Comparison of ENCODE assay signal across 1 cellular context in genomic region chr3:42802876-42803799, GRCh38.
A peak's percentile ranks its signal among the peaks of the same experiment; 100 is the strongest.
TF ChIP-seq lines count a peak whose summit lies in the region.

No MANE protein-coding gene starts in this region.

TF ChIP-seq in HepG2, 621 proteins besides CTCF, POLR2A, EP300 and RAD21 (continues in another document):
- TF ChIP-seq ZNF609 (CRISPR knock-in tag; IDR thresholded peaks at IDR 0.05; ENCODE audit: borderline replicate concordance) = no peak
- TF ChIP-seq ISX (CRISPR knock-in tag; conservative IDR thresholded peaks at IDR 0.05) = no peak
- no peak for TF ChIP-seq ZNF552 (CRISPR knock-in tag; IDR thresholded peaks at IDR 0.05; ENCODE audit: borderline replicate concordance)
- TF ChIP-seq TBP (CRISPR knock-in tag; IDR thresholded peaks at IDR 0.05) = no peak
- TF ChIP-seq ZNF567 (CRISPR knock-in tag; IDR thresholded peaks at IDR 0.05; ENCODE audit: borderline replicate concordance) = no peak
- TF ChIP-seq BATF2 (CRISPR knock-in tag; IDR thresholded peaks at IDR 0.05) = no peak
- TF ChIP-seq BHLHE40 (IDR thresholded peaks at IDR 0.05; ENCODE audit: low read length) = no peak
- no peak for TF ChIP-seq HIC2 (CRISPR knock-in tag; IDR thresholded peaks at IDR 0.05; ENCODE audit: low read depth)
- no peak for TF ChIP-seq GABPA (IDR thresholded peaks at IDR 0.05; ENCODE audit: low read depth, low read length)
- peak; percentile 7; the same call in 1 of the 2 replicates for TF ChIP-seq GABPA (CRISPR knock-in tag; IDR thresholded peaks at IDR 0.05; ENCODE audit: low read depth)
- no peak for TF ChIP-seq ZBTB3 (CRISPR knock-in tag; IDR thresholded peaks at IDR 0.05; ENCODE audit: borderline replicate concordance, low read depth)
- TF ChIP-seq MXD4 (CRISPR knock-in tag; IDR thresholded peaks at IDR 0.05) = no peak
- TF ChIP-seq PRDM15 (CRISPR knock-in tag; IDR thresholded peaks at IDR 0.05) = no peak
- no peak for TF ChIP-seq KLF12 (CRISPR knock-in tag; IDR thresholded peaks at IDR 0.05; ENCODE audit: borderline replicate concordance)
- no peak for TF ChIP-seq ZNF574 (CRISPR knock-in tag; IDR thresholded peaks at IDR 0.05)
- no peak for TF ChIP-seq THAP8 (CRISPR knock-in tag; IDR thresholded peaks at IDR 0.05; ENCODE audit: borderline replicate concordance)
- no peak for TF ChIP-seq IRX3 (CRISPR knock-in tag; IDR thresholded peaks at IDR 0.05; ENCODE audit: borderline replicate concordance, low read depth)
- TF ChIP-seq PRMT3 (CRISPR knock-in tag; IDR thresholded peaks at IDR 0.05; ENCODE audit: borderline replicate concordance, low read depth) = no peak
- TF ChIP-seq TERF1 (CRISPR knock-in tag; IDR thresholded peaks at IDR 0.05) = no peak
- TF ChIP-seq WIZ (CRISPR knock-in tag; IDR thresholded peaks at IDR 0.05) = no peak
- no peak for TF ChIP-seq HES4 (CRISPR knock-in tag; IDR thresholded peaks at IDR 0.05; ENCODE audit: borderline replicate concordance)
- TF ChIP-seq BCL6 (CRISPR knock-in tag; IDR thresholded peaks at IDR 0.05) = no peak
- peak; percentile 57; the same call in 1 of the 2 replicates for TF ChIP-seq ETV5 (CRISPR knock-in tag; IDR thresholded peaks at IDR 0.05; ENCODE audit: borderline replicate concordance)
- TF ChIP-seq ZMAT3 (CRISPR knock-in tag; conservative IDR thresholded peaks at IDR 0.05) = no peak
- TF ChIP-seq ZNF678 (CRISPR knock-in tag; IDR thresholded peaks at IDR 0.05) = no peak
- TF ChIP-seq TRIM24 (CRISPR knock-in tag; IDR thresholded peaks at IDR 0.05) = no peak
- TF ChIP-seq MTF2 (CRISPR knock-in tag; IDR thresholded peaks at IDR 0.05; ENCODE audit: borderline replicate concordance) = no peak
- TF ChIP-seq ZSCAN20 (CRISPR knock-in tag; IDR thresholded peaks at IDR 0.05; ENCODE audit: borderline replicate concordance) = no peak
- no peak; the same call in 1 of the 2 replicates for TF ChIP-seq HDAC2 (CRISPR knock-in tag; IDR thresholded peaks at IDR 0.05)
- TF ChIP-seq KLF11 (CRISPR knock-in tag; IDR thresholded peaks at IDR 0.05) = no peak
- TF ChIP-seq PHF20 (CRISPR knock-in tag; IDR thresholded peaks at IDR 0.05) = no peak
- no peak for TF ChIP-seq ATF7 (IDR thresholded peaks at IDR 0.05)
- TF ChIP-seq ATF7 (CRISPR knock-in tag; IDR thresholded peaks at IDR 0.05) = no peak
- TF ChIP-seq U2AF1 (optimal IDR thresholded peaks at IDR 0.05; ENCODE audit: low read depth, low read length) = no peak
- no peak for TF ChIP-seq PATZ1 (CRISPR knock-in tag; IDR thresholded peaks at IDR 0.05)
- TF ChIP-seq MIER2 (CRISPR knock-in tag; IDR thresholded peaks at IDR 0.05) = no peak
- TF ChIP-seq E2F1 (CRISPR knock-in tag; IDR thresholded peaks at IDR 0.05) = peak; percentile 53; the same call in 1 of the 2 replicates
- no peak for TF ChIP-seq ELF4 (CRISPR knock-in tag; IDR thresholded peaks at IDR 0.05; ENCODE audit: borderline replicate concordance)
- 0 out of 2 replicates have a peak, but pooled peaks have one; percentile 21 for TF ChIP-seq POLR2G (IDR thresholded peaks at IDR 0.05; ENCODE audit: low read depth, low read length)
- no peak for TF ChIP-seq TRAFD1 (CRISPR knock-in tag; IDR thresholded peaks at IDR 0.05; ENCODE audit: borderline replicate concordance)
- TF ChIP-seq MEIS2 (CRISPR knock-in tag; IDR thresholded peaks at IDR 0.05) = 0 out of 2 replicates have a peak, but pooled peaks have one; percentile 39
